19 cellular contexts compared by ENCODE assay signal in genomic region chr15:33066584-33066983, GRCh38.
DNase-seq lines count a peak whose midpoint lies in the region; ATAC-seq and TF ChIP-seq lines count a peak whose summit lies in the region.
"Had no signal": no experiment of that assay in that cellular context is flagged by ENCODE, and none has a peak within 500 bp of the region (broad histone marks: within the 10 kb centered on the region; RNA-seq: fewer than 3 reads in every experiment).

No MANE protein-coding gene starts in this region.

- no peaks in the 10 kb centered on the region for H3K27me3 Mint-ChIP-seq in nephron (ENCODE audit: low read depth)

- H3K36me3 ChIP-seq in SK-N-SH (replicated peaks in 1 of 2; ENCODE audit: control insufficient read depth in 1 of 2, insufficient read depth in 2 of 2, low read length in 1 of 2), result peaks cover 8 to 32% of the 10 kb centered on the region in 2 experiments
- no peaks in the 10 kb centered on the region for H3K36me3 ChIP-seq in colonic mucosa
- no peaks in the 10 kb centered on the region for H3K36me3 ChIP-seq in upper lobe of right lung
- H3K36me3 ChIP-seq: ovary had no signal

- H3K36me3 Mint-ChIP-seq in nephron (ENCODE audit: low read depth), result no peaks in the 10 kb centered on the region

- no peaks in the 10 kb centered on the region for H3K9me2 ChIP-seq in SK-N-SH

- 87% methylated on average over 8 of the region's 8 CpGs for WGBS in SK-N-SH (ENCODE audit: low lambda C conversion rate)

- H2AFZ ChIP-seq in SK-N-SH (ENCODE audit: low read depth), result no peak overlapping the region

- H3K27me3 ChIP-seq in SK-N-SH (ENCODE audit: insufficient read depth) (no peaks in the 10 kb centered on the region), colonic mucosa (no peaks in the 10 kb centered on the region), upper lobe of right lung (no peaks in the 10 kb centered on the region)
- H3K27me3 ChIP-seq: BLaER1 treated with 17β-estradiol and CSF1 and Interleukin-3, amounts not matched to agents 10 nM and 100 nM; ovary had no signal

- H4K20me1 ChIP-seq in SK-N-SH (ENCODE audit: insufficient read depth), result peaks cover 24% of the 10 kb centered on the region; the same call in 1 of the 2 replicates

- H3K4me1 ChIP-seq in SK-N-SH (ENCODE audit: control insufficient read depth in 1 of 2, insufficient read depth in 2 of 2, low read depth in 1 of 2, low read length in 1 of 2) (peaks cover 31 to 36% of the 10 kb centered on the region in 2 experiments), colonic mucosa (peaks cover 4% of the 10 kb centered on the region), upper lobe of right lung (peaks cover 13% of the 10 kb centered on the region)

- H3K4me3 Mint-ChIP-seq in nephron, result peak overlapping the region; percentile 25 to 54 (median 34)

- no peak for TF ChIP-seq RAD21 in SK-N-SH (IDR thresholded peaks at IDR 0.05; ENCODE audit: low read length)

- peak overlapping the region in 1 of 3 experiments; percentile 33 for H3K27ac Mint-ChIP-seq in nephron

- POLR2A ChIA-PET in SK-N-SH (lab: Yijun Ruan, JAX), result no interaction called here

- peak overlapping the region in 1 of 2 experiments; percentile 98; a peak in 3 of 4 replicates for H3K27ac ChIP-seq in SK-N-SH (ENCODE audit: low read depth in 2 of 2, low read length in 1 of 2)
- peak overlapping the region; percentile 90 for H3K27ac ChIP-seq in colonic mucosa
- peak overlapping the region; percentile 59 for H3K27ac ChIP-seq in upper lobe of right lung
- H3K27ac ChIP-seq: BLaER1 treated with 17β-estradiol and CSF1 and Interleukin-3, amounts not matched to agents 10 nM and 100 nM; ovary; RWPE1 had no signal

- TF ChIP-seq EP300 in SK-N-SH (IDR thresholded peaks at IDR 0.05; ENCODE audit: borderline replicate concordance in 1 of 2, low read depth in 1 of 2, low read length in 1 of 2), result no peak

- CTCF ChIA-PET in SK-N-SH (lab: Yijun Ruan, JAX), result interaction anchor here (1.1 to 1.6 kb wide), 2 partner anchors 20 to 44 kb away, joined by 4 to 5 read pairs; no protein-coding TSS in a partner anchor

- peaks cover 42% of the 10 kb centered on the region for H3F3A ChIP-seq in SK-N-SH (replicated peaks; ENCODE audit: insufficient read depth)

- ATAC-seq in SK-N-SH treated with all-trans-retinoic acid at 6 μM for 48 hours, result no peak
- ATAC-seq in upper lobe of right lung, result peak; percentile 7
- no peak for ATAC-seq in HG02885 (IDR thresholded peaks at IDR 0.05; ENCODE audit: poor library complexity, unreplicated experiment)

- H3K9me3 ChIP-seq in SK-N-SH (no peaks in the 10 kb centered on the region), colonic mucosa (no peaks in the 10 kb centered on the region), upper lobe of right lung (no peaks in the 10 kb centered on the region)
- H3K9me3 ChIP-seq: ovary had no signal

- H3K9ac ChIP-seq in SK-N-SH, result peak overlapping the region; percentile 38; the same call in 1 of the 2 replicates
- H3K9ac ChIP-seq in colonic mucosa (ENCODE audit: low read depth in 2 of 2, low read length in 2 of 2), result peak overlapping the region; percentile 32 to 98

- intact Hi-C loops in colonic mucosa (cut with DNase I) (no loop called here), upper lobe of right lung (cut with DNase I) (no loop called here)

- H3K79me2 ChIP-seq in SK-N-SH (ENCODE audit: insufficient read depth), result peaks cover 100% of the 10 kb centered on the region

- H3K4me3 ChIP-seq in SK-N-SH (ENCODE audit: low read depth in 2 of 2, low read length in 1 of 2) (peak overlapping the region; percentile 33 to 48; a peak in 3 of 4 replicates), colonic mucosa (peak overlapping the region; percentile 34), upper lobe of right lung (peak overlapping the region; percentile 39)

- peak overlapping the region; percentile 86 for H3K4me2 ChIP-seq in SK-N-SH

- peaks cover 58% of the 10 kb centered on the region for H3K4me1 Mint-ChIP-seq in nephron

- TF ChIP-seq CTCF in SK-N-SH (IDR thresholded peaks at IDR 0.05) (no peak), colonic mucosa (IDR thresholded peaks at IDR 0.05) (no peak), nephron (IDR thresholded peaks at IDR 0.05; ENCODE audit: unreplicated experiment in 3 of 3) (no peak), upper lobe of right lung (IDR thresholded peaks at IDR 0.05) (no peak)

- H3K9me3 Mint-ChIP-seq in nephron, result no peaks in the 10 kb centered on the region

- no peak for DNase-seq in SK-N-SH
- peak; percentile 51 for DNase-seq in colonic mucosa
- no peak for DNase-seq in upper lobe of right lung
- no peak for DNase-seq in activated CD4-positive, CD25-positive, alpha-beta regulatory T cell treated with anti-CD3 and anti-CD28 coated beads, Interleukin-2, amount 50 U/mL, for 72 hours
- DNase-seq in activated CD4-positive, alpha-beta T cell treated with anti-CD3 and anti-CD28 coated beads, Interleukin-2, amount 50 U/mL, for 48 hours, result no peak
- DNase-seq: 8988T; activated CD4-positive, alpha-beta T cell treated with anti-CD3 and anti-CD28 coated beads, Interleukin-2, amount 50 U/mL, for 1 hour; activated naive CD4-positive, alpha-beta T cell treated with Interleukin-2 at 50 U/mL for 16 hours; anterior cingulate cortex; cerebellar nuclear complex; MV-4-11; NCI-H187 treated with DMSO at 0.1 percent for 48 hours; NK-92 treated with Interleukin-12 subunit alpha and Interleukin-12 subunit beta, amount 100 ng/mL, for 24 hours; ovary had no signal

TF ChIP-seq in SK-N-SH, 30 proteins besides CTCF, POLR2A, EP300 and RAD21 (continues in another document):
- TF ChIP-seq ZBTB33 (IDR thresholded peaks at IDR 0.05; ENCODE audit: borderline replicate concordance, low read depth), result no peak

TF ChIP-seq in SK-N-SH treated with all-trans-retinoic acid at 6 μM for 48 hours, 23 proteins besides CTCF, POLR2A, EP300 and RAD21:
- TF ChIP-seq ZFP3 (CRISPR knock-in tag; IDR thresholded peaks at IDR 0.05), result no peak
- TF ChIP-seq ESRRG (CRISPR knock-in tag; IDR thresholded peaks at IDR 0.05), result no peak
- no peak for TF ChIP-seq GLIS3 (CRISPR knock-in tag; IDR thresholded peaks at IDR 0.05)
- no peak for TF ChIP-seq ARNTL (CRISPR knock-in tag; IDR thresholded peaks at IDR 0.05; ENCODE audit: borderline replicate concordance, low read depth)
- TF ChIP-seq ZNF70 (CRISPR knock-in tag; IDR thresholded peaks at IDR 0.05), result no peak
- TF ChIP-seq TSHZ2 (CRISPR knock-in tag; IDR thresholded peaks at IDR 0.05), result no peak
- TF ChIP-seq ZC3H10 (CRISPR knock-in tag; IDR thresholded peaks at IDR 0.05), result no peak
- TF ChIP-seq CSRNP3 (CRISPR knock-in tag; IDR thresholded peaks at IDR 0.05), result no peak
- TF ChIP-seq BACH2 (CRISPR knock-in tag; IDR thresholded peaks at IDR 0.05; ENCODE audit: borderline replicate concordance), result no peak
TF ChIP-seq in SK-N-SH treated with all-trans-retinoic acid at 6 μM for 48 hours: peak in this region for 0.
